ENCODE assay signal across 1 cellular context in genomic region chr3:43926073-43926472, GRCh38.
TF ChIP-seq lines count a peak whose summit lies in the region.

No MANE protein-coding gene starts in this region.

TF ChIP-seq in WTC11, 78 proteins besides CTCF, POLR2A, EP300 and RAD21 (continued from another document):
- TF ChIP-seq ZNF423 (CRISPR knock-in tag; IDR thresholded peaks at IDR 0.05) (no peak), JUN (CRISPR knock-in tag; IDR thresholded peaks at IDR 0.05) (no peak), SOX15 (CRISPR knock-in tag; IDR thresholded peaks at IDR 0.05) (no peak), ELF4 (CRISPR knock-in tag; IDR thresholded peaks at IDR 0.05; ENCODE audit: low read depth) (no peak), EMX1 (CRISPR knock-in tag; IDR thresholded peaks at IDR 0.05) (no peak), IRF2 (CRISPR knock-in tag; IDR thresholded peaks at IDR 0.05; ENCODE audit: borderline replicate concordance, low read depth) (no peak), JAZF1 (CRISPR knock-in tag; IDR thresholded peaks at IDR 0.05) (no peak), KAT7 (CRISPR knock-in tag; IDR thresholded peaks at IDR 0.05; ENCODE audit: borderline replicate concordance) (no peak), GRHL2 (CRISPR knock-in tag; IDR thresholded peaks at IDR 0.05; ENCODE audit: insufficient replicate concordance, severe bottlenecking) (no peak), PREB (CRISPR knock-in tag; IDR thresholded peaks at IDR 0.05; ENCODE audit: borderline replicate concordance) (no peak), CREB1 (CRISPR knock-in tag; IDR thresholded peaks at IDR 0.05) (no peak), CDX4 (CRISPR knock-in tag; IDR thresholded peaks at IDR 0.05; ENCODE audit: borderline replicate concordance) (no peak), ATF6 (CRISPR knock-in tag; IDR thresholded peaks at IDR 0.05) (no peak), TCF7 (CRISPR knock-in tag; IDR thresholded peaks at IDR 0.05; ENCODE audit: low read depth) (no peak), MYBL2 (CRISPR knock-in tag; IDR thresholded peaks at IDR 0.05) (no peak)
TF ChIP-seq in WTC11: peak in this region for 0.
